Comparison of ENCODE assay signal across 32 cellular contexts in the genomic region with DNA sequence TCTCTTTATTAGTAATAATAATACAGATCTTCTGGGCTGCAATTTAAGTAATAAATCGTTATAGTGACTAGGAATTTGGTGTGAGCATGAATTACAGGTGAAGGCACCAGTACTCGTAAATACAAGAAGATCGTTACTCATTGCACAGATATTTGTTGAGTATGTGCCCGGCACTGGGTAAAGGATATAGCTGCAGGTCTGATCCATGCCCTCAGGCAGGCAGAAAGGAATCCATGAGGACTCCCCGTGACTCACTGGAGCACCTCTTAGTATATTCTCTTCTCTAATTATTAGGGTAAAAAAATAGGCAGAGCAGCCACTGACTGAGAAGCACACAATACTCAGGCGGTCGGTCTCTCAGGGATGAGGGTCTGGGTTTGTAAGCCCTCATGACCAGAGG.
"Had no signal": no experiment of that assay in that cellular context is flagged by ENCODE, and none has a peak within 500 bp of the region (broad histone marks: within the 10 kb centered on the region; RNA-seq: fewer than 3 reads in every experiment).

No MANE protein-coding gene starts in this region.

- H3K9me3 Mint-ChIP-seq: activated CD4-positive, alpha-beta T cell treated with anti-CD3 and anti-CD28 coated beads, Interleukin-2, amount 10 ng/mL, durations not matched to agents 24 days and 14 days; activated CD8-positive, alpha-beta T cell treated with anti-CD3 and anti-CD28 coated beads for 36 hours; activated naive CD8-positive, alpha-beta T cell treated with anti-CD3 and anti-CD28 coated beads for 36 hours; activated T-helper 17 cell treated with anti-CD3 and anti-CD28 coated beads, Interleukin-2, amount 50 U/mL, for 72 hours had no signal

- H3K4me3 Mint-ChIP-seq: activated CD4-positive, alpha-beta T cell treated with anti-CD3 and anti-CD28 coated beads, Interleukin-2, amount 10 ng/mL, durations not matched to agents 24 days and 14 days; activated CD8-positive, alpha-beta T cell treated with anti-CD3 and anti-CD28 coated beads for 36 hours; activated naive CD8-positive, alpha-beta T cell treated with anti-CD3 and anti-CD28 coated beads for 36 hours; activated T-cell treated with anti-CD3 and anti-CD28 coated beads, Interleukin-2, amount 50 U/mL, for 72 hours; activated T-helper 17 cell treated with anti-CD3 and anti-CD28 coated beads, Interleukin-2, amount 50 U/mL, for 72 hours had no signal

- H3K4me1 Mint-ChIP-seq: activated CD4-positive, alpha-beta T cell treated with anti-CD3 and anti-CD28 coated beads, Interleukin-2, amount 10 ng/mL, durations not matched to agents 24 days and 14 days; activated naive CD8-positive, alpha-beta T cell treated with anti-CD3 and anti-CD28 coated beads for 36 hours; activated T-helper 17 cell treated with anti-CD3 and anti-CD28 coated beads, Interleukin-2, amount 50 U/mL, for 72 hours had no signal

- H3K36me3 ChIP-seq: ascending aorta, Peyer's patch had no signal

- H3K36me3 Mint-ChIP-seq: activated naive CD8-positive, alpha-beta T cell treated with anti-CD3 and anti-CD28 coated beads for 36 hours had no signal

- ATAC-seq: activated CD8-positive, alpha-beta T cell treated with anti-CD3 and anti-CD28 coated beads for 36 hours; activated T-cell treated with anti-CD3 and anti-CD28 coated beads, Interleukin-2, amount 50 U/mL, for 72 hours; activated T-helper 17 cell treated with anti-CD3 and anti-CD28 coated beads, Interleukin-2, amount 50 U/mL, for 72 hours; Right ventricle myocardium inferior had no signal

- H3K9me3 ChIP-seq: ascending aorta, Peyer's patch had no signal

- H3K4me3 ChIP-seq: ascending aorta, Peyer's patch had no signal

- H3K4me1 ChIP-seq: ascending aorta, Peyer's patch had no signal

- H3K27me3 Mint-ChIP-seq: activated CD4-positive, alpha-beta T cell treated with anti-CD3 and anti-CD28 coated beads, Interleukin-2, amount 10 ng/mL, durations not matched to agents 24 days and 14 days; activated naive CD8-positive, alpha-beta T cell treated with anti-CD3 and anti-CD28 coated beads for 36 hours; activated T-helper 17 cell treated with anti-CD3 and anti-CD28 coated beads, Interleukin-2, amount 50 U/mL, for 72 hours had no signal

- H3K27ac Mint-ChIP-seq: activated CD4-positive, alpha-beta T cell treated with anti-CD3 and anti-CD28 coated beads, Interleukin-2, amount 10 ng/mL, durations not matched to agents 24 days and 14 days; activated CD8-positive, alpha-beta T cell treated with anti-CD3 and anti-CD28 coated beads for 36 hours; activated naive CD8-positive, alpha-beta T cell treated with anti-CD3 and anti-CD28 coated beads for 36 hours; activated T-cell treated with anti-CD3 and anti-CD28 coated beads, Interleukin-2, amount 50 U/mL, for 72 hours; activated T-helper 17 cell treated with anti-CD3 and anti-CD28 coated beads, Interleukin-2, amount 50 U/mL, for 72 hours had no signal

- DNase-seq: activated CD4-positive, alpha-beta T cell treated with anti-CD3 and anti-CD28 coated beads, Interleukin-2, amount 10 ng/mL, durations not matched to agents 24 days and 14 days; activated CD4-positive, alpha-beta T cell treated with anti-CD3 and anti-CD28 coated beads, Interleukin-2, amount 50 U/mL, for 4 hours; activated CD8-positive, alpha-beta T cell treated with anti-CD3 and anti-CD28 coated beads for 36 hours; activated effector memory CD4-positive, alpha-beta T cell treated with anti-CD3 and anti-CD28 coated beads, Interleukin-2, amount 50 U/mL, for 16 hours; activated naive CD4-positive, alpha-beta T cell; activated naive CD4-positive, alpha-beta T cell treated with anti-CD3 and anti-CD28 coated beads, Interleukin-2, amount 50 U/mL, for 16 hours; activated naive CD8-positive, alpha-beta T cell treated with anti-CD3 and anti-CD28 coated beads for 36 hours; activated T-cell treated with anti-CD3 and anti-CD28 coated beads, Interleukin-2, amount 50 U/mL, for 1 hour; activated T-cell treated with anti-CD3 and anti-CD28 coated beads, Interleukin-2, amount 50 U/mL, for 72 hours; amygdala; caudate nucleus; cerebellar nuclear complex; Karpas-422; KBM-7; NCI-H1105 treated with DMSO at 0.1 percent for 48 hours; NCI-H1436; NCI-H1694; NCI-H1930; NCI-H2081 treated with DMSO at 0.1 percent for 48 hours; NCI-H345; NCI-H524 treated with DMSO at 0.1 percent for 48 hours; Peyer's patch; RPMI8226; SIG-M5; SW 1271; T-helper 1 cell; T-helper 2 cell; T-helper 9 cell had no signal

- H3K27me3 ChIP-seq: ascending aorta, Peyer's patch had no signal

- FAIRE-seq: TTC549 had no signal

- H3K27ac ChIP-seq: ascending aorta, Peyer's patch had no signal
